Comparison of ENCODE assay signal across 8 cellular contexts in the genomic region with DNA sequence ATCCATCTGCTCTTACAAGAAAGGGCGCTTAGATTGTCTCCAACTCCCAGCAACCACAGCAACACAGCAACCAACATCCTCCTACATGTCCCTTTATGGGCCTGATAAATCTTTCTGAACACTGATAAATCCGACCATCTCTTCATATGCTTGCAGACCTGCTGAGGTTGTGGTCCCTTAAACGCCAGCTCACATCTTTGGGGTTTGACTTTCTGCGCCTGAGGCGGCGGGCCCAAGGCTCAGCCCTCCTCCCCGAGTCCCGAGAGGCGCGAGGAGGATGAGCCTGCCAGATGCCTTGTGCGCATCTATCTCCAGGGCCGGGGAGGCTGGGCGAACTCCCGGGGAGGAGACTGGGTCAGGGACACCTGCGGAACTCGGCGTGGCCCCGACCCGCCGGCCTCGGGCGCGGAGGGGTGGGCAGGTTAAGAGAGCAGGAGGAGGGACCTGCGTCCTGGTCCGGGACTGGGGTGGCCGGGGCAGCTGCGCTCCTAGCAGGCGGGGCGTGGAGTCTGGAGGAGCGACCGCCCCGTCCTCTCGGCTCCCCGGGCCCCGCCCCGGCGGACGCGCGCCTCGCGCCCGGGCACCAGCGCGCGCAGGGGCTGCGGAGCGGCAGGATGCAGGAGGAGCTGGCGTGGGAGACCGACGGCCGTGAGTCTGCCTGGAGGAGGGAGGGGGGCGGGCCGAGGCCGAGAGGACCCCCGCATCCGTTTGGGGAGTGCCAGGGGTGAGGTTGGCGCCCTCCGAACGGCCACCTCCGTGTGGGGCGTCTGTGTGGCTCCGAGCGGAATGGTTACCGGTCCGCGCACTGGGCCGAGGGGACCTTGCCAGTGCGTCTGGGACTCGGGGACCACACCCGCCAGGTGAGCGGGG. TPM values are rescaled to one million over a fixed set of nuclear protein-coding genes. Genes with fewer than 3 reads are reported as not detected.
DNase-seq lines count a peak whose midpoint lies in the region; ATAC-seq and TF ChIP-seq lines count a peak whose summit lies in the region.

A gene (plus strand): TSS at position 586 of the 870 bp plus-strand sequence. CDS start 29 bp downstream, at position 615.

- H3K9me3 ChIP-seq in iPS-15b (ENCODE audit: control insufficient read depth, insufficient read depth, low read length) = peaks cover 6% of the 10 kb centered on the region

- intact Hi-C loops in Right ventricle myocardium inferior (cut with DNase I) = no loop called here
- intact Hi-C loops in cardiac septum (cut with DNase I) = no loop called here
- intact Hi-C loops in sciatic nerve (cut with DNase I) = no loop called here

- H3K36me3 ChIP-seq in iPS-15b (ENCODE audit: control insufficient read depth, insufficient read depth, low read length) = no peaks in the 10 kb centered on the region

- H3K9ac ChIP-seq in iPS-15b (ENCODE audit: low read depth, low read length) = no peak within 1 kb of the TSS

- peaks cover 33% of the 10 kb centered on the region for H3K27me3 ChIP-seq in iPS-15b (ENCODE audit: control insufficient read depth, insufficient read depth, low read length)

- no peak for TF ChIP-seq CTCF in astrocyte of the spinal cord (IDR thresholded peaks at IDR 0.05; ENCODE audit: low read depth, low read length)

- H3K4me1 ChIP-seq in iPS-15b (ENCODE audit: control insufficient read depth, insufficient read depth, low read length) = peaks cover 8% of the 10 kb centered on the region

- H3K4me3 ChIP-seq in astrocyte of the spinal cord (ENCODE audit: low read depth, low read length) = peak within 1 kb of the TSS; percentile 53
- H3K4me3 ChIP-seq in iPS-15b (ENCODE audit: low read depth, low read length) = peak within 1 kb of the TSS; percentile 69

- ATAC-seq in Right ventricle myocardium inferior (peak; percentile 95), HG03432 (IDR thresholded peaks at IDR 0.05; ENCODE audit: unreplicated experiment) (peak; percentile 84), sciatic nerve (peak; percentile 93), GM18858 (IDR thresholded peaks at IDR 0.05; ENCODE audit: unreplicated experiment) (no peak)

- DNase-seq in Right ventricle myocardium inferior (ENCODE audit: missing footprints) (peak; percentile 82), cardiac septum (ENCODE audit: low spot score) (no peak), RKO (ENCODE audit: low spot score) (peak; percentile 56), astrocyte of the spinal cord (ENCODE audit: low read depth, low spot score) (peak; percentile 26), sciatic nerve (ENCODE audit: low spot score) (peak; percentile 78)

- in situ Hi-C loops in astrocyte of the spinal cord (cut with HindIII; ENCODE audit: low sequenced_read_pairs) = no loop called here

RNA-seq across cellular contexts. Expression of the gene that starts here (rescaled TPM):
- total RNA-seq in Right ventricle myocardium inferior (1.1 TPM), cardiac septum (1.4 TPM), sciatic nerve (25.5 TPM)

Comparison
In these comparisons a context has a peak if more than half of its experiments do, and no peak if none do; other contexts are left out.
1. RNA of the gene that starts here (total RNA-seq): 25.5 TPM in sciatic nerve (single experiment); 1.4 TPM in cardiac septum (single experiment) and 1.1 TPM in Right ventricle myocardium inferior (single experiment); every median in the first group is over 10 times any median in the second.